Comparison of ENCODE assay signal across 21 cellular contexts in genomic region chr5:145557345-145557744, GRCh38.
"Had no signal": no experiment of that assay in that cellular context is flagged by ENCODE, and none has a peak within 500 bp of the region (broad histone marks: within the 10 kb centered on the region; RNA-seq: fewer than 3 reads in every experiment).

No MANE protein-coding gene starts in this region.

- DNase-seq: colonic mucosa; effector memory CD4-positive, alpha-beta T cell; esophagus squamous epithelium; gastrocnemius medialis; head of caudate nucleus; kidney; left cardiac atrium; left lung; mammary epithelial cell; mesendoderm; midbrain; naive thymus-derived CD4-positive, alpha-beta T cell; right lobe of liver; small intestine; stimulated activated CD4-positive, alpha-beta T cell treated with anti-CD3 and anti-CD28 coated beads, Interleukin-12 subunit alpha, Interleukin-12 subunit beta, amount 100 ng/mL, for 4 hours; stimulated activated CD4-positive, alpha-beta T cell treated with anti-CD3 and anti-CD28 coated beads, Interleukin-1b, Interleukin-23, amount 100 ng/mL, for 48 hours; stimulated activated CD4-positive, alpha-beta T cell treated with anti-CD3 and anti-CD28 coated beads, Interleukin-4, amount 100 ng/mL, for 1 hour; stimulated activated CD8-positive, alpha-beta memory T cell treated with anti-CD3 and anti-CD28 coated beads, Interleukin-4, amount 100 ng/mL, for 48 hours; stimulated activated naive CD4-positive, alpha-beta T cell; stimulated activated naive CD8-positive, alpha-beta T cell treated with anti-CD3 and anti-CD28 coated beads, Interleukin-15, amount 100 ng/mL, for 72 hours; transverse colon had no signal

- ATAC-seq: gastrocnemius medialis; left cardiac atrium; left lung; naive thymus-derived CD4-positive, alpha-beta T cell; right lobe of liver; stimulated activated naive CD8-positive, alpha-beta T cell treated with anti-CD3 and anti-CD28 coated beads, Interleukin-15, amount 100 ng/mL, for 72 hours had no signal
